Comparison of ENCODE assay signal across 1 cellular context in the genomic region with DNA sequence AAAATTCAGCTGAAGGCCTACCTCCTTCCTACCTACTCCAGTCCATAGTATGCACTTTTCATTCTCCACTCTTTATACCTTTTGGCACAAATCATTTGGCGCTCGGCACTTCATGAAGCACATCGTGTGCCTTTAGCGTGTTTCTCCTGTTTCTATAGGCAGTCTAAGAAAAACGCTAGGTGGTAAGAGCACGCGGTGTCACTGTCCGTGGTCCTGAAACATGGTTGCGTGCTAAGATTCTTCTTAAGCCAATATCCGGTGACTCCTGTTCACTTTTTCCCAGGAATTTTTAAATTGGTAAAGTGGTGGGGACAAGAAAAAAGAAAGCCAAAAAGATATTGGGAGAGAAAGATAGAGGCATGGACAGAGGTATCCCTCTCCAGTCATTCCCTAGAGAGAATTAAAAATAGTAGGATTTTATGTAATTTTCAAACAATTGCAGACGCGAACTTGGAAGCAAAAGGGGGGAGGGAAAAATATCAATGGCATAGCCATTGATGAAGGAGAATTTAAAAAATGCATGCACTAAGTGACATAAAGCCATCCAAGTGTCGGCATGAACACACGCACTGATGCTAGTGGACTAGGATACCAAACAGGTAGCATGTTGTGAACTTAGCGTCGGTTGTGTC.
TF ChIP-seq lines count a peak whose summit lies in the region.

No MANE protein-coding gene starts in this region.

TF ChIP-seq in HepG2, 621 proteins besides CTCF, POLR2A, EP300 and RAD21 (continued from another document and continues in another):
- TF ChIP-seq, protein P1, sequence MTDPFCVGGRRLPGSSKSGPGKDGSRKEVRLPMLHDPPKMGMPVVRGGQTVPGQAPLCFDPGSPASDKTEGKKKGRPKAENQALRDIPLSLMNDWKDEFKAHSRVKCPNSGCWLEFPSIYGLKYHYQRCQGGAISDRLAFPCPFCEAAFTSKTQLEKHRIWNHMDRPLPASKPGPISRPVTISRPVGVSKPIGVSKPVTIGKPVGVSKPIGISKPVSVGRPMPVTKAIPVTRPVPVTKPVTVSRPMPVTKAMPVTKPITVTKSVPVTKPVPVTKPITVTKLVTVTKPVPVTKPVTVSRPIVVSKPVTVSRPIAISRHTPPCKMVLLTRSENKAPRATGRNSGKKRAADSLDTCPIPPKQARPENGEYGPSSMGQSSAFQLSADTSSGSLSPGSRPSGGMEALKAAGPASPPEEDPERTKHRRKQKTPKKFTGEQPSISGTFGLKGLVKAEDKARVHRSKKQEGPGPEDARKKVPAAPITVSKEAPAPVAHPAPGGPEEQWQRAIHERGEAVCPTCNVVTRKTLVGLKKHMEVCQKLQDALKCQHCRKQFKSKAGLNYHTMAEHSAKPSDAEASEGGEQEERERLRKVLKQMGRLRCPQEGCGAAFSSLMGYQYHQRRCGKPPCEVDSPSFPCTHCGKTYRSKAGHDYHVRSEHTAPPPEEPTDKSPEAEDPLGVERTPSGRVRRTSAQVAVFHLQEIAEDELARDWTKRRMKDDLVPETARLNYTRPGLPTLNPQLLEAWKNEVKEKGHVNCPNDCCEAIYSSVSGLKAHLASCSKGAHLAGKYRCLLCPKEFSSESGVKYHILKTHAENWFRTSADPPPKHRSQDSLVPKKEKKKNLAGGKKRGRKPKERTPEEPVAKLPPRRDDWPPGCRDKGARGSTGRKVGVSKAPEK (CRISPR knock-in tag; IDR thresholded peaks at IDR 0.05; ENCODE audit: borderline replicate concordance), result no peak
- no peak for TF ChIP-seq POLR2G (IDR thresholded peaks at IDR 0.05; ENCODE audit: low read depth, low read length)
- no peak for TF ChIP-seq ZNF354B (CRISPR knock-in tag; IDR thresholded peaks at IDR 0.05)
- TF ChIP-seq ZNF572 (CRISPR knock-in tag; IDR thresholded peaks at IDR 0.05), result no peak
- TF ChIP-seq ZNF12 (CRISPR knock-in tag; IDR thresholded peaks at IDR 0.05), result peak; percentile 91
- no peak for TF ChIP-seq NCOA5 (CRISPR knock-in tag; IDR thresholded peaks at IDR 0.05)
- TF ChIP-seq HMGA1 (CRISPR knock-in tag; conservative IDR thresholded peaks at IDR 0.05), result no peak
- no peak for TF ChIP-seq PAF1 (CRISPR knock-in tag; IDR thresholded peaks at IDR 0.05)
- peak; percentile 64 for TF ChIP-seq MED1 (CRISPR knock-in tag; IDR thresholded peaks at IDR 0.05)
- no peak for TF ChIP-seq ZNF17 (CRISPR knock-in tag; IDR thresholded peaks at IDR 0.05)
- TF ChIP-seq JDP2 (CRISPR knock-in tag; IDR thresholded peaks at IDR 0.05; ENCODE audit: borderline replicate concordance), result peak; percentile 27; the same call in 1 of the 2 replicates
- TF ChIP-seq HOXD1 (CRISPR knock-in tag; IDR thresholded peaks at IDR 0.05), result peak; percentile 57; the same call in 1 of the 2 replicates
- TF ChIP-seq, protein P2, sequence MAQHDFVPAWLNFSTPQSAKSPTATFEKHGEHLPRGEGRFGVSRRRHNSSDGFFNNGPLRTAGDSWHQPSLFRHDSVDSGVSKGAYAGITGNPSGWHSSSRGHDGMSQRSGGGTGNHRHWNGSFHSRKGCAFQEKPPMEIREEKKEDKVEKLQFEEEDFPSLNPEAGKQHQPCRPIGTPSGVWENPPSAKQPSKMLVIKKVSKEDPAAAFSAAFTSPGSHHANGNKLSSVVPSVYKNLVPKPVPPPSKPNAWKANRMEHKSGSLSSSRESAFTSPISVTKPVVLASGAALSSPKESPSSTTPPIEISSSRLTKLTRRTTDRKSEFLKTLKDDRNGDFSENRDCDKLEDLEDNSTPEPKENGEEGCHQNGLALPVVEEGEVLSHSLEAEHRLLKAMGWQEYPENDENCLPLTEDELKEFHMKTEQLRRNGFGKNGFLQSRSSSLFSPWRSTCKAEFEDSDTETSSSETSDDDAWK (CRISPR knock-in tag; IDR thresholded peaks at IDR 0.05), result no peak
- no peak for TF ChIP-seq ZSCAN21 (CRISPR knock-in tag; IDR thresholded peaks at IDR 0.05; ENCODE audit: borderline replicate concordance)
- no peak for TF ChIP-seq SRSF4 (IDR thresholded peaks at IDR 0.05; ENCODE audit: low read depth, low read length, poor library complexity, severe bottlenecking)
- no peak for TF ChIP-seq AKAP8 (CRISPR knock-in tag; IDR thresholded peaks at IDR 0.05)
- 0 out of 2 replicates have a peak, but pooled peaks have one; percentile 39 for TF ChIP-seq MED13 (CRISPR knock-in tag; IDR thresholded peaks at IDR 0.05)
- TF ChIP-seq, protein P3, sequence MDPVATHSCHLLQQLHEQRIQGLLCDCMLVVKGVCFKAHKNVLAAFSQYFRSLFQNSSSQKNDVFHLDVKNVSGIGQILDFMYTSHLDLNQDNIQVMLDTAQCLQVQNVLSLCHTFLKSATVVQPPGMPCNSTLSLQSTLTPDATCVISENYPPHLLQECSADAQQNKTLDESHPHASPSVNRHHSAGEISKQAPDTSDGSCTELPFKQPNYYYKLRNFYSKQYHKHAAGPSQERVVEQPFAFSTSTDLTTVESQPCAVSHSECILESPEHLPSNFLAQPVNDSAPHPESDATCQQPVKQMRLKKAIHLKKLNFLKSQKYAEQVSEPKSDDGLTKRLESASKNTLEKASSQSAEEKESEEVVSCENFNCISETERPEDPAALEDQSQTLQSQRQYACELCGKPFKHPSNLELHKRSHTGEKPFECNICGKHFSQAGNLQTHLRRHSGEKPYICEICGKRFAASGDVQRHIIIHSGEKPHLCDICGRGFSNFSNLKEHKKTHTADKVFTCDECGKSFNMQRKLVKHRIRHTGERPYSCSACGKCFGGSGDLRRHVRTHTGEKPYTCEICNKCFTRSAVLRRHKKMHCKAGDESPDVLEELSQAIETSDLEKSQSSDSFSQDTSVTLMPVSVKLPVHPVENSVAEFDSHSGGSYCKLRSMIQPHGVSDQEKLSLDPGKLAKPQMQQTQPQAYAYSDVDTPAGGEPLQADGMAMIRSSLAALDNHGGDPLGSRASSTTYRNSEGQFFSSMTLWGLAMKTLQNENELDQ (CRISPR knock-in tag; IDR thresholded peaks at IDR 0.05; ENCODE audit: borderline replicate concordance), result peak; percentile 94
- TF ChIP-seq ZNF639 (CRISPR knock-in tag; conservative IDR thresholded peaks at IDR 0.05), result 0 out of 2 replicates have a peak, but pooled peaks have one; percentile 46
- no peak for TF ChIP-seq ZNF768 (CRISPR knock-in tag; IDR thresholded peaks at IDR 0.05)
- TF ChIP-seq SNAPC5 (CRISPR knock-in tag; IDR thresholded peaks at IDR 0.05; ENCODE audit: borderline replicate concordance), result peak; percentile 80; the same call in 1 of the 2 replicates
- TF ChIP-seq SKI (IDR thresholded peaks at IDR 0.05; ENCODE audit: partially characterized antibody), result no peak
- TF ChIP-seq DMAP1 (CRISPR knock-in tag; IDR thresholded peaks at IDR 0.05), result no peak
- TF ChIP-seq ZIK1 (CRISPR knock-in tag; IDR thresholded peaks at IDR 0.05; ENCODE audit: borderline replicate concordance, low read depth), result peak; percentile 51; the same call in 1 of the 2 replicates
- TF ChIP-seq, protein P4, sequence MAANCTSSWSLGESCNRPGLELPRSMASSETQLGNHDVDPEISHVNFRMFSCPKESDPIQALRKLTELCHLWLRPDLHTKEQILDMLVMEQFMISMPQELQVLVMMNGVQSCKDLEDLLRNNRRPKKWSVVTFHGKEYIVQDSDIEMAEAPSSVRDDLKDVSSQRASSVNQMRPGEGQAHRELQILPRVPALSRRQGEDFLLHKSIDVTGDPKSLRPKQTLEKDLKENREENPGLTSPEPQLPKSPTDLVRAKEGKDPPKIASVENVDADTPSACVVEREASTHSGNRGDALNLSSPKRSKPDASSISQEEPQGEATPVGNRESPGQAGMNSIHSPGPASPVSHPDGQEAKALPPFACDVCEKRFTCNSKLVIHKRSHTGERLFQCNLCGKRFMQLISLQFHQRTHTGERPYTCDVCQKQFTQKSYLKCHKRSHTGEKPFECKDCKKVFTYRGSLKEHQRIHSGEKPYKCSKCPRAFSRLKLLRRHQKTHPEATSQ (CRISPR knock-in tag; IDR thresholded peaks at IDR 0.05; ENCODE audit: borderline replicate concordance), result 0 out of 2 replicates have a peak, but pooled peaks have one; percentile 56
- TF ChIP-seq, protein P5, sequence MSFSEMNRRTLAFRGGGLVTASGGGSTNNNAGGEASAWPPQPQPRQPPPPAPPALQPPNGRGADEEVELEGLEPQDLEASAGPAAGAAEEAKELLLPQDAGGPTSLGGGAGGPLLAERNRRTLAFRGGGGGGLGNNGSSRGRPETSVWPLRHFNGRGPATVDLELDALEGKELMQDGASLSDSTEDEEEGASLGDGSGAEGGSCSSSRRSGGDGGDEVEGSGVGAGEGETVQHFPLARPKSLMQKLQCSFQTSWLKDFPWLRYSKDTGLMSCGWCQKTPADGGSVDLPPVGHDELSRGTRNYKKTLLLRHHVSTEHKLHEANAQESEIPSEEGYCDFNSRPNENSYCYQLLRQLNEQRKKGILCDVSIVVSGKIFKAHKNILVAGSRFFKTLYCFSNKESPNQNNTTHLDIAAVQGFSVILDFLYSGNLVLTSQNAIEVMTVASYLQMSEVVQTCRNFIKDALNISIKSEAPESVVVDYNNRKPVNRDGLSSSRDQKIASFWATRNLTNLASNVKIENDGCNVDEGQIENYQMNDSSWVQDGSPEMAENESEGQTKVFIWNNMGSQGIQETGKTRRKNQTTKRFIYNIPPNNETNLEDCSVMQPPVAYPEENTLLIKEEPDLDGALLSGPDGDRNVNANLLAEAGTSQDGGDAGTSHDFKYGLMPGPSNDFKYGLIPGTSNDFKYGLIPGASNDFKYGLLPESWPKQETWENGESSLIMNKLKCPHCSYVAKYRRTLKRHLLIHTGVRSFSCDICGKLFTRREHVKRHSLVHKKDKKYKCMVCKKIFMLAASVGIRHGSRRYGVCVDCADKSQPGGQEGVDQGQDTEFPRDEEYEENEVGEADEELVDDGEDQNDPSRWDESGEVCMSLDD (CRISPR knock-in tag; IDR thresholded peaks at IDR 0.05; ENCODE audit: borderline replicate concordance), result 0 out of 2 replicates have a peak, but pooled peaks have one; percentile 43
- no peak for TF ChIP-seq SOX6 (IDR thresholded peaks at IDR 0.05)
- no peak for TF ChIP-seq SOX6 (CRISPR knock-in tag; IDR thresholded peaks at IDR 0.05)
- TF ChIP-seq ZBTB44 (CRISPR knock-in tag; IDR thresholded peaks at IDR 0.05), result 0 out of 2 replicates have a peak, but pooled peaks have one; percentile 91
- TF ChIP-seq, protein P6, sequence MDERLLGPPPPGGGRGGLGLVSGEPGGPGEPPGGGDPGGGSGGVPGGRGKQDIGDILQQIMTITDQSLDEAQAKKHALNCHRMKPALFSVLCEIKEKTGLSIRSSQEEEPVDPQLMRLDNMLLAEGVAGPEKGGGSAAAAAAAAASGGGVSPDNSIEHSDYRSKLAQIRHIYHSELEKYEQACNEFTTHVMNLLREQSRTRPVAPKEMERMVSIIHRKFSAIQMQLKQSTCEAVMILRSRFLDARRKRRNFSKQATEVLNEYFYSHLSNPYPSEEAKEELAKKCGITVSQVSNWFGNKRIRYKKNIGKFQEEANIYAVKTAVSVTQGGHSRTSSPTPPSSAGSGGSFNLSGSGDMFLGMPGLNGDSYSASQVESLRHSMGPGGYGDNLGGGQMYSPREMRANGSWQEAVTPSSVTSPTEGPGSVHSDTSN (CRISPR knock-in tag; IDR thresholded peaks at IDR 0.05), result no peak
- peak; percentile 87 for TF ChIP-seq STAT5B (CRISPR knock-in tag; IDR thresholded peaks at IDR 0.05)
- TF ChIP-seq ZSCAN9 (CRISPR knock-in tag; IDR thresholded peaks at IDR 0.05; ENCODE audit: borderline replicate concordance), result peak; percentile 98
- TF ChIP-seq CHD4 (IDR thresholded peaks at IDR 0.05; ENCODE audit: borderline replicate concordance, low read length), result no peak
- TF ChIP-seq SETDB1 (CRISPR knock-in tag; IDR thresholded peaks at IDR 0.05; ENCODE audit: borderline replicate concordance), result no peak
- no peak for TF ChIP-seq ZNF367 (CRISPR knock-in tag; IDR thresholded peaks at IDR 0.05; ENCODE audit: borderline replicate concordance)
- peak; percentile 95 for TF ChIP-seq ZNF792 (CRISPR knock-in tag; IDR thresholded peaks at IDR 0.05)
- peak; percentile 57 for TF ChIP-seq BHLHE40 (IDR thresholded peaks at IDR 0.05; ENCODE audit: low read length)
- TF ChIP-seq ZNF232 (CRISPR knock-in tag; IDR thresholded peaks at IDR 0.05; ENCODE audit: borderline replicate concordance), result peak; percentile 95
- 0 out of 2 replicates have a peak, but pooled peaks have one; percentile 38 for TF ChIP-seq MYPOP (CRISPR knock-in tag; IDR thresholded peaks at IDR 0.05)
- TF ChIP-seq ZSCAN12 (CRISPR knock-in tag; IDR thresholded peaks at IDR 0.05), result no peak
- no peak for TF ChIP-seq GATA4 (IDR thresholded peaks at IDR 0.05; ENCODE audit: borderline replicate concordance, low read depth)
- TF ChIP-seq HNRNPH1 (optimal IDR thresholded peaks at IDR 0.05; ENCODE audit: low read depth, low read length), result no peak
- TF ChIP-seq ZNF264 (CRISPR knock-in tag; IDR thresholded peaks at IDR 0.05), result peak; percentile 78
- TF ChIP-seq ATM (IDR thresholded peaks at IDR 0.05; ENCODE audit: borderline replicate concordance), result no peak
- no peak for TF ChIP-seq RAD51 (IDR thresholded peaks at IDR 0.05; ENCODE audit: borderline replicate concordance)
